12 cellular contexts compared by ENCODE assay signal in the genomic region with DNA sequence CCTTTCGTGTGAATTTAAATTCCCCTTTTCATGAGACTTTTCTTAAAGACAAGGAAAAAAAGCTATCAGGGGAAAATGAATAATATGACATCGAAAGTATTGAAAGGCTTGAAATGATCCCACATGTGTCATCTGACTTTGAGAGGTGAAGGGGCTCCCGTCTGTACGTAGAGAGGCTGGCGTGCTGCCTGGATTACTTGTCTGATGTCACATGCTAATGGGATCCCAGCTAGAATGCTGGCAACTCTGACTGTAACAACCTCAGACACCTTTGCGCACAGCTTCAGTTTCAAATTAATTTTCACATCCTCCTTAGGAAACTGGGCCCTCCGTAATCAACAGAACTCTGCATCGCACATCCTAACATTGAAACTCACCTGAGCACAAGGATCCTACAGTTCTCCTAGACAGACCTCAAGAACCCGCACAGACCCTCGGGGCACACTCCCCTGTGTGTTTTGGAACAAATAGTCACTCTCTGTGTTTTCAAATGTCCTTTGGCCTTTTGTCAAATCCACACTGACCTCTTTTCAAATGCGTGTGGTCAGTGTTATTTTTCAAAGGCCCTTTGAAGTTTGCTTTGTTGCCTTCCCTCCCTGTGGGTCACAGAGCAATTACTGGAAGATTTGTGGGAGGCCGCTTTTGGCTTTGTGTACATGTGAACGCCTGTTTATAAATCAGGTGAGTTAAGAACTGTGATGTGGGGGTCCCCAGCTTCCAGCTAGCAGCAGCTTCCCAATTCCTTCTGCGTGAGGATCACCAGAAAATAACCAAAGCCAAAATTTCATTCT.
DNase-seq lines count a peak whose midpoint lies in the region; ATAC-seq and TF ChIP-seq lines count a peak whose summit lies in the region.
"Had no signal": no experiment of that assay in that cellular context is flagged by ENCODE, and none has a peak within 500 bp of the region (broad histone marks: within the 10 kb centered on the region; RNA-seq: fewer than 3 reads in every experiment).

No MANE protein-coding gene starts in this region.

- H3K27ac ChIP-seq in left ventricle myocardium inferior (replicated peaks): peak overlapping the region; percentile 20

- no peaks in the 10 kb centered on the region for H3K27me3 ChIP-seq in left ventricle myocardium inferior (ENCODE audit: low read depth)

- intact Hi-C loops in left ventricle myocardium inferior (cut with micrococcal nuclease): no loop called here

- TF ChIP-seq CTCF in GM12865 (IDR thresholded peaks at IDR 0.05; ENCODE audit: insufficient read depth, low read depth, low read length, missing control alignments): no peak
- no peak for TF ChIP-seq CTCF in left ventricle myocardium inferior (IDR thresholded peaks at IDR 0.05; ENCODE audit: borderline replicate concordance)
- no peak for TF ChIP-seq CTCF in retinal pigment epithelial cell (conservative IDR thresholded peaks at IDR 0.05; ENCODE audit: low read depth, low read length)

- H3K4me3 ChIP-seq in GM12865 (ENCODE audit: low read depth, low read length) (no peak overlapping the region), left ventricle myocardium inferior (no peak overlapping the region), retinal pigment epithelial cell (ENCODE audit: low read length) (no peak overlapping the region)
- H3K4me3 ChIP-seq: HAP-1 had no signal

- no peak for ATAC-seq in HG02588 (IDR thresholded peaks at IDR 0.05; ENCODE audit: unreplicated experiment)
- ATAC-seq: Panc1 had no signal

- DNase-seq in GM12865 (ENCODE audit: low read depth) (peak; percentile 26), M059J (ENCODE audit: low read depth) (peak; percentile 67), left ventricle myocardium inferior (no peak), retinal pigment epithelial cell (ENCODE audit: low read depth) (peak; percentile 90), germinal center (ENCODE audit: low spot score) (no peak), iPS-NIHi11 (ENCODE audit: low spot score) (no peak), inferior parietal cortex (ENCODE audit: extremely low spot score) (no peak)
- DNase-seq: NCI-H2081, T1000 had no signal

- H3K36me3 ChIP-seq in left ventricle myocardium inferior: no peaks in the 10 kb centered on the region
- H3K36me3 ChIP-seq: HAP-1 had no signal

- H3K4me1 ChIP-seq in left ventricle myocardium inferior: peaks cover 54% of the 10 kb centered on the region
- H3K4me1 ChIP-seq: HAP-1 had no signal

- no peaks in the 10 kb centered on the region for H3K9me3 ChIP-seq in left ventricle myocardium inferior (replicated peaks)
- H3K9me3 ChIP-seq: HAP-1 had no signal

Comparison
In these comparisons a context has a peak if more than half of its experiments do, and no peak if none do; other contexts are left out.
1. DNase-seq: peak in GM12865 (single experiment), M059J (single experiment) and retinal pigment epithelial cell (single experiment); none in left ventricle myocardium inferior (single experiment), germinal center (single experiment), iPS-NIHi11 (single experiment) and inferior parietal cortex (single experiment).